ENCODE assay signal across 36 cellular contexts in the genomic region with DNA sequence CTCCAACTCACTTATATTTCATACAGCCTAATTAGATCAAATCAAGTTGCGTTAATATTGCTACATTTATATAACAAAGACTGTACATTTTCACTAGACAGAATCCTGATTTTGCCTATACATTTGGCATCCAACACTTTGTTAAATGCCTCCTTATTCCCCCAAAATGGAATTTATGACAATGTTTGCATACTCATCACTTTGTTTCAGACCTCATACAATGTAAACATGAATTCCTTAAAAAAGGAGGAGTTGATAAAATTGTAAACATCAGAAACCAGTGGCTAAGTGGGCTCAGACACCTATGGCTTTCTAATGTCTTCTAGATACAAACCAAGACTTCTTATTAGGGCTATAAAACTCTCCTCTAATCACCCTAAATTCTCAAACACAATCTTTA.
"Had no signal": no experiment of that assay in that cellular context is flagged by ENCODE, and none has a peak within 500 bp of the region (broad histone marks: within the 10 kb centered on the region; RNA-seq: fewer than 3 reads in every experiment).

No MANE protein-coding gene starts in this region.

- H3K4me1 Mint-ChIP-seq: activated CD8-positive, alpha-beta memory T cell treated with anti-CD3 and anti-CD28 coated beads, Interleukin-2, amount 10 ng/mL, durations not matched to agents 7 days and 5 days had no signal

- FAIRE-seq: colon, endometrium, endothelial cell of umbilical vein had no signal

- H3K4me3 Mint-ChIP-seq: activated CD4-positive, alpha-beta memory T cell treated with anti-CD3 and anti-CD28 coated beads for 36 hours; activated CD4-positive, alpha-beta T cell treated with anti-CD3 and anti-CD28 coated beads for 36 hours; activated CD4-positive, alpha-beta T cell treated with anti-CD3 and anti-CD28 coated beads, Interleukin-2, amount 10 ng/mL, durations not matched to agents 24 days and 14 days; activated CD8-positive, alpha-beta memory T cell treated with anti-CD3 and anti-CD28 coated beads, Interleukin-2, amount 10 ng/mL, durations not matched to agents 7 days and 5 days; activated CD8-positive, alpha-beta T cell treated with anti-CD3 and anti-CD28 coated beads, Interleukin-2, amount 10 ng/mL, durations not matched to agents 7 days and 5 days; activated naive CD4-positive, alpha-beta T cell treated with anti-CD3 and anti-CD28 coated beads for 36 hours; activated naive CD4-positive, alpha-beta T cell treated with anti-CD3 and anti-CD28 coated beads, Interleukin-2, amount 50 U/mL, for 24 hours; activated naive CD8-positive, alpha-beta T cell treated with anti-CD3 and anti-CD28 coated beads for 36 hours; activated naive CD8-positive, alpha-beta T cell treated with anti-CD3 and anti-CD28 coated beads, Interleukin-2, amount 50 U/mL, for 24 hours; activated T-helper 1 cell treated with anti-CD3 and anti-CD28 coated beads, Interleukin-12 subunit alpha, Interleukin-12 subunit beta, Interleukin-2, Interleukin-4 antibody, amounts not matched to agents 30 ng/mL and 10 ng/mL and 1 ng/mL, durations not matched to agents 14 hours and 24 hours and 36 hours; T-helper 17 cell; T-helper 2 cell treated with Interferon-gamma antibody and Interleukin-4, amounts not matched to agents 5 μg/mL and 100 μg/mL, for 36 hours had no signal

- ATAC-seq: activated CD4-positive, alpha-beta T cell treated with anti-CD3 and anti-CD28 coated beads for 36 hours; activated CD8-positive, alpha-beta memory T cell treated with anti-CD3 and anti-CD28 coated beads, Interleukin-2, amount 10 ng/mL, durations not matched to agents 7 days and 5 days; activated CD8-positive, alpha-beta T cell treated with anti-CD3 and anti-CD28 coated beads, Interleukin-2, amount 10 ng/mL, durations not matched to agents 7 days and 5 days; activated naive CD8-positive, alpha-beta T cell treated with anti-CD3 and anti-CD28 coated beads, Interleukin-2, amount 50 U/mL, for 24 hours; body of pancreas; gastroesophageal sphincter; T-helper 17 cell had no signal

- H3K27me3 ChIP-seq: adrenal gland, body of pancreas, esophagus squamous epithelium, gastroesophageal sphincter had no signal

- H3K27ac Mint-ChIP-seq: activated CD4-positive, alpha-beta memory T cell treated with anti-CD3 and anti-CD28 coated beads for 36 hours; activated CD4-positive, alpha-beta T cell treated with anti-CD3 and anti-CD28 coated beads for 36 hours; activated CD4-positive, alpha-beta T cell treated with anti-CD3 and anti-CD28 coated beads, Interleukin-2, amount 10 ng/mL, durations not matched to agents 24 days and 14 days; activated CD8-positive, alpha-beta memory T cell treated with anti-CD3 and anti-CD28 coated beads, Interleukin-2, amount 10 ng/mL, durations not matched to agents 7 days and 5 days; activated CD8-positive, alpha-beta T cell treated with anti-CD3 and anti-CD28 coated beads, Interleukin-2, amount 10 ng/mL, durations not matched to agents 7 days and 5 days; activated naive CD4-positive, alpha-beta T cell treated with anti-CD3 and anti-CD28 coated beads for 36 hours; activated naive CD8-positive, alpha-beta T cell treated with anti-CD3 and anti-CD28 coated beads for 36 hours; activated naive CD8-positive, alpha-beta T cell treated with anti-CD3 and anti-CD28 coated beads, Interleukin-2, amount 50 U/mL, for 24 hours; activated T-helper 1 cell treated with anti-CD3 and anti-CD28 coated beads, Interleukin-12 subunit alpha, Interleukin-12 subunit beta, Interleukin-2, Interleukin-4 antibody, amounts not matched to agents 30 ng/mL and 10 ng/mL and 1 ng/mL, durations not matched to agents 14 hours and 24 hours and 36 hours; activated T-helper 2 cell treated with anti-CD3 and anti-CD28 coated beads, Interferon-gamma antibody, Interleukin-2, Interleukin-4, amounts not matched to agents 10 μg/mL and 5 μg/mL and 100 μg/mL, durations not matched to agents 14 hours and 24 hours and 36 hours; T-helper 17 cell; T-helper 2 cell treated with Interferon-gamma antibody and Interleukin-4, amounts not matched to agents 5 μg/mL and 100 μg/mL, for 36 hours had no signal

- H3K4me3 ChIP-seq: adrenal gland, body of pancreas, esophagus squamous epithelium, gastroesophageal sphincter had no signal

- H3K27me3 Mint-ChIP-seq: activated CD4-positive, alpha-beta memory T cell treated with anti-CD3 and anti-CD28 coated beads for 36 hours; activated CD4-positive, alpha-beta T cell treated with anti-CD3 and anti-CD28 coated beads for 36 hours; activated CD4-positive, alpha-beta T cell treated with anti-CD3 and anti-CD28 coated beads, Interleukin-2, amount 10 ng/mL, durations not matched to agents 24 days and 14 days; activated CD8-positive, alpha-beta memory T cell treated with anti-CD3 and anti-CD28 coated beads, Interleukin-2, amount 10 ng/mL, durations not matched to agents 7 days and 5 days; activated naive CD4-positive, alpha-beta T cell treated with anti-CD3 and anti-CD28 coated beads, Interleukin-2, amount 50 U/mL, for 24 hours; activated naive CD8-positive, alpha-beta T cell treated with anti-CD3 and anti-CD28 coated beads for 36 hours; activated naive CD8-positive, alpha-beta T cell treated with anti-CD3 and anti-CD28 coated beads, Interleukin-2, amount 50 U/mL, for 24 hours; T-helper 17 cell had no signal

- H3K9me3 ChIP-seq: adrenal gland, body of pancreas, esophagus squamous epithelium, gastroesophageal sphincter had no signal

- H3K9me3 Mint-ChIP-seq: activated CD4-positive, alpha-beta memory T cell treated with anti-CD3 and anti-CD28 coated beads for 36 hours; activated CD4-positive, alpha-beta T cell treated with anti-CD3 and anti-CD28 coated beads, Interleukin-2, amount 10 ng/mL, durations not matched to agents 24 days and 14 days; activated naive CD4-positive, alpha-beta T cell treated with anti-CD3 and anti-CD28 coated beads for 36 hours; activated naive CD4-positive, alpha-beta T cell treated with anti-CD3 and anti-CD28 coated beads, Interleukin-2, amount 50 U/mL, for 24 hours; activated naive CD8-positive, alpha-beta T cell treated with anti-CD3 and anti-CD28 coated beads for 36 hours; activated naive CD8-positive, alpha-beta T cell treated with anti-CD3 and anti-CD28 coated beads, Interleukin-2, amount 50 U/mL, for 24 hours; activated T-helper 1 cell treated with anti-CD3 and anti-CD28 coated beads, Interleukin-12 subunit alpha, Interleukin-12 subunit beta, Interleukin-2, Interleukin-4 antibody, amounts not matched to agents 30 ng/mL and 10 ng/mL and 1 ng/mL, durations not matched to agents 14 hours and 24 hours and 36 hours; activated T-helper 2 cell treated with anti-CD3 and anti-CD28 coated beads, Interferon-gamma antibody, Interleukin-2, Interleukin-4, amounts not matched to agents 10 μg/mL and 5 μg/mL and 100 μg/mL, durations not matched to agents 14 hours and 24 hours and 36 hours; T-helper 2 cell treated with Interferon-gamma antibody and Interleukin-4, amounts not matched to agents 5 μg/mL and 100 μg/mL, for 36 hours had no signal

- H3K27ac ChIP-seq: adrenal gland, body of pancreas, epithelial cell of prostate, esophagus squamous epithelium, gastroesophageal sphincter had no signal

- DNase-seq: activated CD4-positive, alpha-beta memory T cell treated with anti-CD3 and anti-CD28 coated beads for 36 hours; activated CD4-positive, alpha-beta T cell treated with anti-CD3 and anti-CD28 coated beads for 36 hours; activated CD4-positive, alpha-beta T cell treated with anti-CD3 and anti-CD28 coated beads, Interleukin-2, amount 10 ng/mL, durations not matched to agents 24 days and 14 days; activated CD4-positive, CD25-positive, alpha-beta regulatory T cell; activated CD4-positive, CD25-positive, alpha-beta regulatory T cell treated with anti-CD3 and anti-CD28 coated beads, Interleukin-2, amount 50 U/mL, for 72 hours; activated CD8-positive, alpha-beta memory T cell treated with anti-CD3 and anti-CD28 coated beads, Interleukin-2, amount 10 ng/mL, durations not matched to agents 7 days and 5 days; activated CD8-positive, alpha-beta memory T cell treated with anti-CD3 and anti-CD28 coated beads, Interleukin-2, amount 50 U/mL, for 4 hours; activated CD8-positive, alpha-beta T cell treated with anti-CD3 and anti-CD28 coated beads, Interleukin-2, amount 10 ng/mL, durations not matched to agents 7 days and 5 days; activated effector memory CD4-positive, alpha-beta T cell treated with anti-CD3 and anti-CD28 coated beads, Interleukin-2, amount 50 U/mL, for 16 hours; activated naive CD4-positive, alpha-beta T cell treated with anti-CD3 and anti-CD28 coated beads for 36 hours; activated naive CD8-positive, alpha-beta T cell treated with anti-CD3 and anti-CD28 coated beads for 36 hours; activated naive CD8-positive, alpha-beta T cell treated with anti-CD3 and anti-CD28 coated beads, Interleukin-2, amount 50 U/mL, for 24 hours; activated T-cell treated with anti-CD3 and anti-CD28 coated beads, Interleukin-2, amount 50 U/mL, for 1 hour; activated T-cell treated with anti-CD3 and anti-CD28 coated beads, Interleukin-2, amount 50 U/mL, for 48 hours; adrenal gland; amygdala; aorta; body of pancreas; caudate nucleus; cortex of kidney; dermis blood vessel endothelial cell; effector CD4-positive, alpha-beta T cell; esophagus squamous epithelium; foreskin melanocyte; T-helper 1 cell; T-helper 17 cell; T1000 had no signal
